ENCODE assay signal across 23 cellular contexts in genomic region chr2:160174322-160174721, GRCh38. TPM values are rescaled to one million over a fixed set of nuclear protein-coding genes. Genes with fewer than 3 reads are reported as not detected.
"Had no signal": no experiment of that assay in that cellular context is flagged by ENCODE, and none has a peak within 500 bp of the region (broad histone marks: within the 10 kb centered on the region; RNA-seq: fewer than 3 reads in every experiment).

No MANE protein-coding gene starts in this region.

- H2AFZ ChIP-seq: hepatocyte, parathyroid adenoma had no signal

- H3K27ac Mint-ChIP-seq: natural killer cell had no signal

- ATAC-seq: natural killer cell had no signal

- H3K4me1 Mint-ChIP-seq: central memory CD8-positive, alpha-beta T cell; natural killer cell had no signal

- H3K9ac ChIP-seq: parathyroid adenoma had no signal

- H3K4me3 ChIP-seq: dorsolateral prefrontal cortex, esophagus muscularis mucosa, hepatocyte, right atrium auricular region, sigmoid colon, skin epidermis, stomach, thoracic aorta, transverse colon had no signal

- H3K36me3 ChIP-seq: esophagus muscularis mucosa, right atrium auricular region, sigmoid colon, thoracic aorta, transverse colon had no signal

- H3K27ac ChIP-seq: dorsolateral prefrontal cortex, epithelial cell of prostate, esophagus muscularis mucosa, hepatocyte, parathyroid adenoma, right atrium auricular region, sigmoid colon, skin epidermis, stomach, thoracic aorta, transverse colon had no signal

- DNase-seq: cortex of kidney; dorsolateral prefrontal cortex; effector CD8-positive, alpha-beta T cell; foreskin fibroblast; head of caudate nucleus; kidney glomerular epithelial cell; natural killer cell; sigmoid colon; stimulated activated CD4-positive, alpha-beta T cell treated with anti-CD3 and anti-CD28 coated beads, Interleukin-12 subunit alpha, Interleukin-12 subunit beta, amount 100 ng/mL, for 4 hours; stimulated activated naive CD4-positive, alpha-beta T cell; stomach; substantia nigra; transverse colon had no signal

- H3K4me1 ChIP-seq: esophagus muscularis mucosa, right atrium auricular region, sigmoid colon, stomach had no signal

- H3K79me2 ChIP-seq: hepatocyte, parathyroid adenoma had no signal

- H3K36me3 Mint-ChIP-seq: natural killer cell had no signal

- H3K4me3 Mint-ChIP-seq: central memory CD8-positive, alpha-beta T cell; natural killer cell had no signal

- H3K9me3 ChIP-seq: esophagus muscularis mucosa, right atrium auricular region, sigmoid colon, stomach, thoracic aorta, transverse colon had no signal

- H3K27me3 ChIP-seq: esophagus muscularis mucosa, hepatocyte, right atrium auricular region, sigmoid colon, stomach, transverse colon had no signal

- H3K4me2 ChIP-seq: hepatocyte had no signal

- H3K9me3 Mint-ChIP-seq: central memory CD8-positive, alpha-beta T cell; natural killer cell had no signal

RNA-seq across cellular contexts. Expression of gene ITGB6, which starts 25.8 kb away (rescaled TPM):
- total RNA-seq: dorsolateral prefrontal cortex, lung microvascular endothelial cell, natural killer cell, omental fat pad, sigmoid colon had no signal
